In genomic region chr20:2658414-2659354, GRCh38 we compare ENCODE assay signal across 12 cellular contexts. TPM values are rescaled to one million over a fixed set of nuclear protein-coding genes. Genes with fewer than 3 reads are reported as not detected.
DNase-seq lines count a peak whose midpoint lies in the region; ATAC-seq and FAIRE-seq lines count a peak whose summit lies in the region.
"Had no signal": no experiment of that assay in that cellular context is flagged by ENCODE, and none has a peak within 500 bp of the region (broad histone marks: within the 10 kb centered on the region; RNA-seq: fewer than 3 reads in every experiment).

No MANE protein-coding gene starts in this region.

- FAIRE-seq in frontal cortex (lab: Jason Lieb, UNC): no peak
- FAIRE-seq: keratinocyte had no signal

- H3K9me3 Mint-ChIP-seq in activated CD4-positive, alpha-beta T cell treated with anti-CD3 and anti-CD28 coated beads, Interleukin-2, amount 10 ng/mL, durations not matched to agents 7 days and 5 days: no peaks in the 10 kb centered on the region
- no peaks in the 10 kb centered on the region for H3K9me3 Mint-ChIP-seq in activated naive CD8-positive, alpha-beta T cell (ENCODE audit: low read depth)
- no peaks in the 10 kb centered on the region for H3K9me3 Mint-ChIP-seq in stimulated activated effector memory CD8-positive, alpha-beta T cell treated with anti-CD3 and anti-CD28 coated beads, Interleukin-12 subunit alpha, Interleukin-12 subunit beta, amount 100 ng/mL, for 72 hours

- CTCF ChIA-PET in activated CD4-positive, alpha-beta T cell treated with anti-CD3 and anti-CD28 coated beads, Interleukin-2, amount 10 ng/mL, durations not matched to agents 7 days and 5 days (lab: Charles Lee): no interaction called here

- no peaks in the 10 kb centered on the region for H3K27me3 Mint-ChIP-seq in activated CD4-positive, alpha-beta T cell treated with anti-CD3 and anti-CD28 coated beads, Interleukin-2, amount 10 ng/mL, durations not matched to agents 7 days and 5 days
- no peaks in the 10 kb centered on the region for H3K27me3 Mint-ChIP-seq in activated naive CD8-positive, alpha-beta T cell
- H3K27me3 Mint-ChIP-seq: B cell had no signal

- peaks cover 77% of the 10 kb centered on the region for H3K36me3 Mint-ChIP-seq in activated CD4-positive, alpha-beta T cell treated with anti-CD3 and anti-CD28 coated beads, Interleukin-2, amount 10 ng/mL, durations not matched to agents 7 days and 5 days (ENCODE audit: low read depth)
- peaks cover 30% of the 10 kb centered on the region for H3K36me3 Mint-ChIP-seq in activated naive CD8-positive, alpha-beta T cell
- peaks cover 96% of the 10 kb centered on the region for H3K36me3 Mint-ChIP-seq in stimulated activated effector memory CD8-positive, alpha-beta T cell treated with anti-CD3 and anti-CD28 coated beads, Interleukin-12 subunit alpha, Interleukin-12 subunit beta, amount 100 ng/mL, for 72 hours

- no peak overlapping the region for H3K4me3 Mint-ChIP-seq in activated CD4-positive, alpha-beta T cell treated with anti-CD3 and anti-CD28 coated beads, Interleukin-2, amount 10 ng/mL, durations not matched to agents 7 days and 5 days
- peak overlapping the region; percentile 40 for H3K4me3 Mint-ChIP-seq in activated naive CD8-positive, alpha-beta T cell
- H3K4me3 Mint-ChIP-seq in stimulated activated effector memory CD8-positive, alpha-beta T cell treated with anti-CD3 and anti-CD28 coated beads, Interleukin-12 subunit alpha, Interleukin-12 subunit beta, amount 100 ng/mL, for 72 hours: no peak overlapping the region
- H3K4me3 Mint-ChIP-seq: B cell had no signal

- no peak for DNase-seq in activated CD4-positive, alpha-beta T cell treated with anti-CD3 and anti-CD28 coated beads, Interleukin-2, amount 10 ng/mL, durations not matched to agents 7 days and 5 days
- no peak for DNase-seq in activated CD4-positive, alpha-beta T cell treated with anti-CD3 and anti-CD28 coated beads for 4 hours
- DNase-seq in NAMALWA (ENCODE audit: low spot score) (peak; percentile 68), frontal cortex (ENCODE audit: low spot score in 2 of 2) (no peak), NCI-H1105 treated with DMSO at 0.1 percent for 48 hours (lab: John Stamatoyannopoulos, UW) (no peak), COR-L47 (lab: John Stamatoyannopoulos, UW) (no peak)
- no peak for DNase-seq in stimulated activated effector memory CD8-positive, alpha-beta T cell treated with anti-CD3 and anti-CD28 coated beads, Interleukin-12 subunit alpha, Interleukin-12 subunit beta, amount 100 ng/mL, for 72 hours (ENCODE audit: low spot score in 2 of 2)
- DNase-seq: NCI-H446 treated with DMSO at 0.1 percent for 48 hours, right lobe of liver had no signal

- H3K4me1 Mint-ChIP-seq in activated CD4-positive, alpha-beta T cell treated with anti-CD3 and anti-CD28 coated beads, Interleukin-2, amount 10 ng/mL, durations not matched to agents 7 days and 5 days: peaks cover 53% of the 10 kb centered on the region
- peaks cover 54% of the 10 kb centered on the region for H3K4me1 Mint-ChIP-seq in activated naive CD8-positive, alpha-beta T cell (ENCODE audit: low read depth)
- peaks cover 66% of the 10 kb centered on the region for H3K4me1 Mint-ChIP-seq in stimulated activated effector memory CD8-positive, alpha-beta T cell treated with anti-CD3 and anti-CD28 coated beads, Interleukin-12 subunit alpha, Interleukin-12 subunit beta, amount 100 ng/mL, for 72 hours

- ATAC-seq in stimulated activated effector memory CD8-positive, alpha-beta T cell treated with anti-CD3 and anti-CD28 coated beads, Interleukin-12 subunit alpha, Interleukin-12 subunit beta, amount 100 ng/mL, for 72 hours: peak; percentile 50

- peak overlapping the region; percentile 75 for H3K27ac Mint-ChIP-seq in activated CD4-positive, alpha-beta T cell treated with anti-CD3 and anti-CD28 coated beads, Interleukin-2, amount 10 ng/mL, durations not matched to agents 7 days and 5 days
- H3K27ac Mint-ChIP-seq in activated naive CD8-positive, alpha-beta T cell: peak overlapping the region; percentile 89
- H3K27ac Mint-ChIP-seq in stimulated activated effector memory CD8-positive, alpha-beta T cell treated with anti-CD3 and anti-CD28 coated beads, Interleukin-12 subunit alpha, Interleukin-12 subunit beta, amount 100 ng/mL, for 72 hours: peak overlapping the region; percentile 96
- H3K27ac Mint-ChIP-seq: B cell had no signal

- POLR2A ChIA-PET in activated CD4-positive, alpha-beta T cell treated with anti-CD3 and anti-CD28 coated beads, Interleukin-2, amount 10 ng/mL, durations not matched to agents 7 days and 5 days (lab: Charles Lee): interaction anchor here (0.6 kb wide), 1 partner anchor 1995 kb away, joined by 3 read pairs; no protein-coding TSS in a partner anchor

RNA-seq across cellular contexts. Expression of gene IDH3B, which starts 5.3 kb away (rescaled TPM):
- total RNA-seq in activated CD4-positive, alpha-beta T cell treated with anti-CD3 and anti-CD28 coated beads, Interleukin-2, amount 10 ng/mL, durations not matched to agents 7 days and 5 days: 100 to 1,000 TPM; 100 to 103 TPM
- 76.2 TPM for total RNA-seq in frontal cortex

RNA-seq across cellular contexts. Expression of gene NOP56, which starts 6.3 kb away (rescaled TPM):
- total RNA-seq in activated CD4-positive, alpha-beta T cell treated with anti-CD3 and anti-CD28 coated beads, Interleukin-2, amount 10 ng/mL, durations not matched to agents 7 days and 5 days: 100 to 1,000 TPM; 382 to 387 TPM
- total RNA-seq in frontal cortex: 132 TPM

RNA-seq across cellular contexts. Expression of gene EBF4, which starts 33.9 kb away (rescaled TPM):
- total RNA-seq in activated CD4-positive, alpha-beta T cell treated with anti-CD3 and anti-CD28 coated beads, Interleukin-2, amount 10 ng/mL, durations not matched to agents 7 days and 5 days: under 1 TPM; 0.27 to 0.64 TPM
- total RNA-seq in frontal cortex: 11.8 TPM
